In genomic region chr3:1294566-1294965, GRCh38 we compare ENCODE assay signal across 20 cellular contexts.
DNase-seq lines count a peak whose midpoint lies in the region; ATAC-seq, FAIRE-seq and TF ChIP-seq lines count a peak whose summit lies in the region.
"Had no signal": no experiment of that assay in that cellular context is flagged by ENCODE, and none has a peak within 500 bp of the region (broad histone marks: within the 10 kb centered on the region; RNA-seq: fewer than 3 reads in every experiment).

No MANE protein-coding gene starts in this region.

- DNase-seq in astrocyte (ENCODE audit: low read depth) (peak; percentile 51), fibroblast of villous mesenchyme (ENCODE audit: low read depth) (peak; percentile 2), mesendoderm (peak; percentile 42), nucleus accumbens (lab: John Stamatoyannopoulos, UW) (no peak), PC-3 (no peak), NK-92 (lab: John Stamatoyannopoulos, UW; ENCODE audit: unreplicated experiment) (no peak), left lung (no peak)
- DNase-seq: ACHN; BE2C; C1 segment of cervical spinal cord; Caco-2; CD4-positive, CD25-positive, alpha-beta regulatory T cell; CD8-positive, alpha-beta memory T cell; H9 had no signal

- H2AK5ac ChIP-seq in mesendoderm (ENCODE audit: low read length): no peak overlapping the region

- H4K20me1 ChIP-seq in astrocyte (ENCODE audit: insufficient read depth, low read length) (no peaks in the 10 kb centered on the region), PC-3 (ENCODE audit: low read length) (no peaks in the 10 kb centered on the region)

- H4K5ac ChIP-seq in mesendoderm (ENCODE audit: low read length): no peak overlapping the region

- ATAC-seq in PC-3 (no peak), left lung (no peak)

- H3K4me3 Mint-ChIP-seq in astrocyte (ENCODE audit: unreplicated experiment): no peak overlapping the region
- H3K4me3 Mint-ChIP-seq: CD4-positive, CD25-positive, alpha-beta regulatory T cell; CD8-positive, alpha-beta memory T cell; H9 had no signal

- FAIRE-seq in astrocyte (lab: Jason Lieb, UNC): no peak
- FAIRE-seq: A204.1, D721Med, G401.6, GM12891, GM19239, H1 had no signal

- peak overlapping the region; percentile 27 for H2AFZ ChIP-seq in astrocyte (ENCODE audit: low read depth, low read length)
- H2AFZ ChIP-seq in PC-3 (ENCODE audit: low read length): no peak overlapping the region

- no peak overlapping the region for H4K8ac ChIP-seq in mesendoderm (ENCODE audit: low read depth, low read length)

- intact Hi-C loops in PC-3 (cut with micrococcal nuclease) (no loop called here), left lung (cut with DNase I) (no loop called here)

- no TSS peak for BruUV-seq in PC-3 (replicated peaks; lab: Mats Ljungman, UMichigan)

- peak overlapping the region; percentile 9 for H3K4me2 ChIP-seq in astrocyte (ENCODE audit: low read length)
- no peak overlapping the region for H3K4me2 ChIP-seq in mesendoderm (ENCODE audit: low read length)
- H3K4me2 ChIP-seq in PC-3 (ENCODE audit: low read length): no peak overlapping the region

- H2BK120ac ChIP-seq in mesendoderm (ENCODE audit: low read depth, low read length): no peak overlapping the region

- H2BK15ac ChIP-seq in mesendoderm (replicated peaks; ENCODE audit: low read depth): no peak overlapping the region

- H3K79me2 ChIP-seq in astrocyte (ENCODE audit: insufficient read depth, low read length) (no peaks in the 10 kb centered on the region), mesendoderm (ENCODE audit: control insufficient read depth, insufficient read depth, low read length) (no peaks in the 10 kb centered on the region), PC-3 (ENCODE audit: low read length) (no peaks in the 10 kb centered on the region)

- H3F3A ChIP-seq in PC-3 (ENCODE audit: low read length, unreplicated experiment): no peaks in the 10 kb centered on the region

- H3K4me1 Mint-ChIP-seq in astrocyte (ENCODE audit: low read depth, unreplicated experiment): no peaks in the 10 kb centered on the region
- H3K4me1 Mint-ChIP-seq: CD4-positive, CD25-positive, alpha-beta regulatory T cell; CD8-positive, alpha-beta memory T cell had no signal

- WGBS in mesendoderm (ENCODE audit: extremely low coverage, insufficient coverage, low lambda C conversion rate): no CpG with 5 or more reads among the region's 5 CpGs

- TF ChIP-seq CTCF in astrocyte (IDR thresholded peaks at IDR 0.05; ENCODE audit: insufficient read depth, low read depth, low read length): no peak
- TF ChIP-seq CTCF in fibroblast of villous mesenchyme (IDR thresholded peaks at IDR 0.05; ENCODE audit: insufficient read depth, low read depth, low read length): no peak
- no peak for TF ChIP-seq CTCF in PC-3 (conservative IDR thresholded peaks at IDR 0.05; ENCODE audit: low read depth, low read length)
- TF ChIP-seq CTCF in left lung (IDR thresholded peaks at IDR 0.05): no peak

- H3K9me3 ChIP-seq in astrocyte (ENCODE audit: insufficient read depth, low read depth, low read length) (no peaks in the 10 kb centered on the region), PC-3 (ENCODE audit: low read length) (peaks cover 51% of the 10 kb centered on the region), left lung (no peaks in the 10 kb centered on the region)
- H3K9me3 ChIP-seq: BE2C, Caco-2 had no signal

- no peak overlapping the region for H3K56ac ChIP-seq in mesendoderm (ENCODE audit: low read length)

- H3K4me3 ChIP-seq in astrocyte (ENCODE audit: insufficient read depth, low read depth, low read length): no peak overlapping the region
- no peak overlapping the region for H3K4me3 ChIP-seq in fibroblast of villous mesenchyme (ENCODE audit: low read depth, low read length)
- no peak overlapping the region for H3K4me3 ChIP-seq in mesendoderm (ENCODE audit: low read length)
- no peak overlapping the region for H3K4me3 ChIP-seq in PC-3 (ENCODE audit: low read length)
- no peak overlapping the region for H3K4me3 ChIP-seq in left lung

- H3K23ac ChIP-seq in mesendoderm (ENCODE audit: low read length): no peak overlapping the region

- H3K79me1 ChIP-seq in mesendoderm (ENCODE audit: low read length): no peaks in the 10 kb centered on the region

- H2BK5ac ChIP-seq in mesendoderm (ENCODE audit: low read length): no peak overlapping the region

- no peaks in the 10 kb centered on the region for H3K27me3 Mint-ChIP-seq in astrocyte (ENCODE audit: low read depth, unreplicated experiment)
- H3K27me3 Mint-ChIP-seq: CD4-positive, CD25-positive, alpha-beta regulatory T cell; CD8-positive, alpha-beta memory T cell had no signal

- no peak overlapping the region for H3K18ac ChIP-seq in mesendoderm (ENCODE audit: low read length)

- H3K27ac ChIP-seq in astrocyte (ENCODE audit: low read depth, low read length) (no peak overlapping the region), mesendoderm (ENCODE audit: low read depth, low read length) (no peak overlapping the region), PC-3 (ENCODE audit: low read length) (no peak overlapping the region), left lung (no peak overlapping the region)

- H3K36me3 Mint-ChIP-seq in astrocyte (ENCODE audit: low read depth, unreplicated experiment): no peaks in the 10 kb centered on the region
- H3K36me3 Mint-ChIP-seq: CD4-positive, CD25-positive, alpha-beta regulatory T cell had no signal

- POLR2A ChIA-PET in PC-3 (lab: Charles Lee; ENCODE audit: unreplicated experiment): no interaction called here

- H3K9ac ChIP-seq in astrocyte (ENCODE audit: low read length) (no peak overlapping the region), mesendoderm (ENCODE audit: low read length) (no peak overlapping the region), PC-3 (ENCODE audit: low read length) (no peak overlapping the region)

- no peak overlapping the region for H3K27ac Mint-ChIP-seq in astrocyte (ENCODE audit: unreplicated experiment)
- H3K27ac Mint-ChIP-seq: CD4-positive, CD25-positive, alpha-beta regulatory T cell; CD8-positive, alpha-beta memory T cell; H9 had no signal

- no peaks in the 10 kb centered on the region for H3K9me2 ChIP-seq in PC-3 (replicated peaks; ENCODE audit: low read length)

- no peak overlapping the region for H3K4ac ChIP-seq in mesendoderm (ENCODE audit: low read depth, low read length)

- CTCF ChIA-PET in PC-3 (lab: Charles Lee): no interaction called here

- H3K27me3 ChIP-seq in astrocyte (ENCODE audit: insufficient read depth, low read length) (no peaks in the 10 kb centered on the region), mesendoderm (ENCODE audit: insufficient read depth, low read length, poor library complexity) (no peaks in the 10 kb centered on the region), PC-3 (ENCODE audit: low read length) (no peaks in the 10 kb centered on the region), left lung (no peaks in the 10 kb centered on the region)
- H3K27me3 ChIP-seq: BE2C had no signal

- peaks cover 5% of the 10 kb centered on the region for H3K9me3 Mint-ChIP-seq in astrocyte (ENCODE audit: unreplicated experiment)

- no peaks in the 10 kb centered on the region for H3K36me3 ChIP-seq in astrocyte (ENCODE audit: insufficient read depth, low read length)
- no peaks in the 10 kb centered on the region for H3K36me3 ChIP-seq in mesendoderm (ENCODE audit: control insufficient read depth, insufficient read depth, low read length)
- no peaks in the 10 kb centered on the region for H3K36me3 ChIP-seq in PC-3 (ENCODE audit: low read depth, low read length)
- no peaks in the 10 kb centered on the region for H3K36me3 ChIP-seq in left lung
- H3K36me3 ChIP-seq: BE2C had no signal

- H3K4me1 ChIP-seq in astrocyte (ENCODE audit: insufficient read depth, low read length) (no peaks in the 10 kb centered on the region), mesendoderm (ENCODE audit: control insufficient read depth, low read depth, low read length) (peaks cover 2% of the 10 kb centered on the region), PC-3 (ENCODE audit: insufficient read depth, low read length) (no peaks in the 10 kb centered on the region), left lung (no peaks in the 10 kb centered on the region)
- H3K4me1 ChIP-seq: BE2C, Caco-2 had no signal

Comparison
In these comparisons a context has a peak if more than half of its experiments do, and no peak if none do; other contexts are left out.
1. DNase-seq: peak in astrocyte (single experiment), fibroblast of villous mesenchyme (single experiment) and mesendoderm (single experiment); none in nucleus accumbens (0 of 56), PC-3 (single experiment), NK-92 (single experiment) and left lung (0 of 2).